ENCODE assay signal across 1 cellular context in the genomic region with DNA sequence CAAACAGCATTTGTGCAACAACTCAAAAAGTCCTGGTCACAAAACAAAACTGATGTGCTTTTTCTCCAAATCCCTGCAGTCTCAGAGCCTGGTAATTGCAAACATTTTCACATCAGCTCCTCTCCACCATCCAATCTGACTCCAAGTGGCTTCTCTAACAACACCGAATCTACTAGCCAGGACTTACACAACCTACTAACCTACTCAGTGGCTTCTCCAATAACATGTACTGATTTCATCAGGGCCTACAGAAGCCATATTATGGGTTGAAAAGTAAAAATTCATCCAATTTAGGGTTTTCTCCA.
TF ChIP-seq lines count a peak whose summit lies in the region.

No MANE protein-coding gene starts in this region.

TF ChIP-seq in SK-N-SH, 30 proteins besides CTCF, POLR2A, EP300 and RAD21 (continued from another document):
- TF ChIP-seq, protein P1, sequence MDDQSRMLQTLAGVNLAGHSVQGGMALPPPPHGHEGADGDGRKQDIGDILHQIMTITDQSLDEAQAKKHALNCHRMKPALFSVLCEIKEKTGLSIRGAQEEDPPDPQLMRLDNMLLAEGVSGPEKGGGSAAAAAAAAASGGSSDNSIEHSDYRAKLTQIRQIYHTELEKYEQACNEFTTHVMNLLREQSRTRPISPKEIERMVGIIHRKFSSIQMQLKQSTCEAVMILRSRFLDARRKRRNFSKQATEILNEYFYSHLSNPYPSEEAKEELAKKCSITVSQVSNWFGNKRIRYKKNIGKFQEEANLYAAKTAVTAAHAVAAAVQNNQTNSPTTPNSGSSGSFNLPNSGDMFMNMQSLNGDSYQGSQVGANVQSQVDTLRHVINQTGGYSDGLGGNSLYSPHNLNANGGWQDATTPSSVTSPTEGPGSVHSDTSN (IDR thresholded peaks at IDR 0.05): no peak
TF ChIP-seq in SK-N-SH: peak in this region for 0.
